Comparison of ENCODE assay signal across 1 cellular context in the genomic region with DNA sequence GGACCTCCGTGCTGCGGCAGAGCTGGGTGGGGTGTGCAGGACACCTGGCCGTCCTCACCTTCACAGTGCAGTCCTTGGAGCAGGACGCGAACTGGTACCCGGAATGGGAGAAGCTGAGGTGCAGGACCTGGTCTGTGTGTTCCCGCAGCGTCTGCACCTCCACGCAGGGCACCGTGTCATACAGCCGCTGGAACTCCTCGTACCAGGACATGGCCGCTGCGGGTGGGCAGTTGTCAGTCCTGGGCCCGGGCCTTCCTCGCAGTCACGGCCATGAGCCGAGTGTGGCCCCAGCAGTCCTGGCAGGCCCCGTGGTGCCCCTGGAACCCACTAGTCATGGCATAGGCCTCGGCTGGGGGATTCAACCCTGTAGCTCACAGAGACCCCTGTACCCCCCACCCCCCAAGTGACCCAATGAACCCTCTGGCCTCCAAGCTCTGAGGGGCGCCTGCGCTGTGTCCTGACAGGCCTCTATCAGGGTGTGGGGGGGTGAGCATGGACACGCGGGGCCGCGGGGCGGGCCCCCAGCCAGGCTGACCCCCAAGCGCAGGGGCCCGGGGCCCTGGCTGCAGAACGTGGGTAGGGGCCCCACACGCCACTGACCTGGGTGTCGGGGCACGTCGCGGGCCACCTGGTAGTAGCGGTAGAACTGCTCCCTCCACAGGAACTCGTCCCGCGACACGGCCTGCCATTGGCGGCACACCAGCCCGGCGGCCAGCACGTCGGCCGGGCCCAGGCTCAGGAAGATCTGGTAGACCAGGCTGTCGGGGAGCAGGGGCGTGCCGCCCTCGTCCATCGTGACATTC.
TF ChIP-seq lines count a peak whose summit lies in the region.

No MANE protein-coding gene starts in this region.

TF ChIP-seq in SK-N-SH treated with all-trans-retinoic acid at 6 μM for 48 hours, 23 proteins besides CTCF, POLR2A, EP300 and RAD21 (continued from another document):
- TF ChIP-seq TSHZ2 (CRISPR knock-in tag; IDR thresholded peaks at IDR 0.05) = no peak
- no peak for TF ChIP-seq ZFP30 (CRISPR knock-in tag; IDR thresholded peaks at IDR 0.05)
